34 cellular contexts compared by ENCODE assay signal in the genomic region with DNA sequence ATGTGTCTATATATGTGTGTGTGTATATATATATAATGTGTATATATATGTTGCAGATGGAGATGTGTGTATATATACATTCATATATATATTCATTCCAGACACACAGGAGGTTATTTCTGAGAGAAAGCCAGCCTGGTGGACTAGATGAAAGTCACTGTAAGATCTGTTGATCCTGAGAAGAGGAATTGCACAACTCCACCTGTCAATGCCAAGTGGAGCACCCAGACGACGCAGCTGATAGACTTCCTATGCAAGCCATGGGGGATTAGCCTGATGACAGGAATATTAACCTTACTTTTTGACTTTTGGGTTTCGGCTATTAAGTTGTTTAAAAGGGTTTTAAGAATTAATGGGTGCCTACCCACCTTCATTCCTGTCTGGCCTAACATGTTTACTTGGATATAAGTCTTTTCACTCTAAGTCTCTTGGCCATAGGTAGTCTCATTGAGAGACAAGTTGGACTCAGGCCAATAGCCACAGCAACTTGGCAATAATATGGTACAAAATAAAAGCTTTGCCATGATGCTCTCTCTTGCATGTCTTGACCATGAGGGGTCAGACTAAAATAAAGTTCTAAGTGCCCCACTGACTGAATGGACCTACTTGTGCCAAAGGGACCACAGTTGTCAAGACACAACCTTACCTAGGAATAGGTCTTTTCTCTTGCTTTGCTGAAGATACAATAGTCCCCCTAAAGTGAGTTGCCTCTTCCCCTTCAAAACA. TPM values are rescaled to one million over a fixed set of nuclear protein-coding genes. Genes with fewer than 3 reads are reported as not detected.
"Had no signal": no experiment of that assay in that cellular context is flagged by ENCODE, and none has a peak within 500 bp of the region (broad histone marks: within the 10 kb centered on the region; RNA-seq: fewer than 3 reads in every experiment).

No MANE protein-coding gene starts in this region.

- H3K36me3 ChIP-seq: colonic mucosa, esophagus muscularis mucosa, gastroesophageal sphincter, heart right ventricle, neutrophil, pancreas, suprapubic skin, transverse colon had no signal

- ATAC-seq: foreskin keratinocyte; gastroesophageal sphincter; left colon; natural killer cell treated with Interleukin-12 subunit alpha and Interleukin-12 subunit beta and Interleukin-15 and Interleukin-18, amount 100 ng/mL, for 72 hours; pancreas; sciatic nerve had no signal

- H3K4me2 ChIP-seq: smooth muscle cell had no signal

- H3K27ac ChIP-seq: colonic mucosa, epithelial cell of prostate, esophagus muscularis mucosa, foreskin keratinocyte, neutrophil, pancreas, suprapubic skin, transverse colon had no signal

- H3K4me3 ChIP-seq: colonic mucosa, esophagus muscularis mucosa, gastroesophageal sphincter, heart right ventricle, lung, pancreas, smooth muscle cell, suprapubic skin, transverse colon had no signal

- H3K4me1 ChIP-seq: colonic mucosa, foreskin keratinocyte, gastroesophageal sphincter, pancreas, suprapubic skin, transverse colon had no signal

- H3K27me3 ChIP-seq: colonic mucosa, esophagus muscularis mucosa, foreskin keratinocyte, gastroesophageal sphincter, heart right ventricle, neutrophil, transverse colon had no signal

- H3K9me3 ChIP-seq: colonic mucosa, esophagus muscularis mucosa, gastroesophageal sphincter, heart right ventricle, neutrophil, pancreas, suprapubic skin, transverse colon had no signal

- DNase-seq: colonic mucosa; effector CD8-positive, alpha-beta T cell; endodermal cell; foreskin keratinocyte; heart right ventricle; hippocampal formation; left colon; pancreas; retina; stimulated activated CD4-positive, alpha-beta T cell treated with anti-CD3 and anti-CD28 coated beads, Interleukin-12 subunit alpha, Interleukin-12 subunit beta, amount 100 ng/mL, for 4 hours; stimulated activated CD4-positive, alpha-beta T cell treated with anti-CD3 and anti-CD28 coated beads, Interleukin-1b, Interleukin-23, amount 100 ng/mL, for 48 hours; stimulated activated CD4-positive, alpha-beta T cell treated with anti-CD3 and anti-CD28 coated beads, Interleukin-4, amount 100 ng/mL, for 1 hour; stimulated activated CD8-positive, alpha-beta memory T cell treated with anti-CD3 and anti-CD28 coated beads, Interleukin-4, amount 100 ng/mL, for 48 hours; stimulated activated naive CD4-positive, alpha-beta T cell; stimulated activated naive CD8-positive, alpha-beta T cell treated with anti-CD3 and anti-CD28 coated beads, Interleukin-15, amount 100 ng/mL, for 72 hours; transverse colon had no signal

RNA-seq across cellular contexts. Expression of gene GOLGA6L2, which starts 35.9 kb away (rescaled TPM):
- total RNA-seq: colonic mucosa; endodermal cell; esophagus muscularis mucosa; fibroblast of lung; foreskin keratinocyte; kidney epithelial cell; left colon; liver; lung; mononuclear cell; natural killer cell treated with Interleukin-12 subunit alpha and Interleukin-12 subunit beta and Interleukin-15 and Interleukin-18, amount 100 ng/mL, for 72 hours; neural crest cell; omental fat pad; pancreas; posterior vena cava; pulmonary artery endothelial cell; sciatic nerve; smooth muscle cell; suprapubic skin; transverse colon; urinary bladder had no signal
- polyA plus RNA-seq: fibroblast of lung, foreskin keratinocyte, heart right ventricle, liver, lung, smooth muscle cell, urinary bladder had no signal
